In the genomic region with DNA sequence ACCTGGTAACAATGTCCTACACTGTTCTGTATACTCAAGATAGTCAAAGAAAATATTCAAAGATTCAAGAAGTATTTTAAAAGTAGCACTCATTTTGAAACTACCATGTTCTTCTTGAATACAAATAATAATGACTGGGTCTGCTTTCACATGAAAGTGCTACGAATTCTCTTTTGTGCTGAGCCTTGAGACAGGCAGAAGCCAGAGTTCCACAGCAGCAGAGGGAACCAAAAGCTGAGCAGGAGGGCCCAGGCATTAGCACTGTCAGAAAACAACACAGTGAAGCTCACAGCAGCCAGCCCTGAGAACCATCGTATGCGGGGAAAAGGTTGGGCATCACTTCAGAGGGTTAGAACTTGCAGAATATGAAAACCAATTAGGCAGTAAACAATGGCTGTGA, we compare ENCODE assay signal across 18 cellular contexts. TPM values are rescaled to one million over a fixed set of nuclear protein-coding genes. Genes with fewer than 3 reads are reported as not detected.
DNase-seq lines count a peak whose midpoint lies in the region; ATAC-seq and TF ChIP-seq lines count a peak whose summit lies in the region.
"Had no signal": no experiment of that assay in that cellular context is flagged by ENCODE, and none has a peak within 500 bp of the region (broad histone marks: within the 10 kb centered on the region; RNA-seq: fewer than 3 reads in every experiment).

No MANE protein-coding gene starts in this region.

- H3K4me3 ChIP-seq in body of pancreas = no peak overlapping the region
- H3K4me3 ChIP-seq: SJSA1 had no signal

- no peaks in the 10 kb centered on the region for H3K27me3 ChIP-seq in body of pancreas
- H3K27me3 ChIP-seq: BE2C, SJSA1 had no signal

- TF ChIP-seq CTCF in body of pancreas (IDR thresholded peaks at IDR 0.05) (no peak), progenitor cell of endocrine pancreas (IDR thresholded peaks at IDR 0.05; ENCODE audit: unreplicated experiment) (no peak)

- no peaks in the 10 kb centered on the region for H3K9me3 Mint-ChIP-seq in progenitor cell of endocrine pancreas (ENCODE audit: low read depth)

- no peak for TF ChIP-seq POLR2A in body of pancreas (IDR thresholded peaks at IDR 0.05)

- peaks cover 44% of the 10 kb centered on the region for H3K36me3 Mint-ChIP-seq in progenitor cell of endocrine pancreas (ENCODE audit: insufficient read depth)

- H3K9me3 ChIP-seq in body of pancreas = no peaks in the 10 kb centered on the region
- H3K9me3 ChIP-seq: BE2C, SJSA1 had no signal

- WGBS in body of pancreas, 2 donors = 33 to 47% methylated on average over 3 of the region's 3 CpGs

- ATAC-seq in GM19351 (IDR thresholded peaks at IDR 0.05; ENCODE audit: unreplicated experiment) = peak; percentile 46
- ATAC-seq in HG02885 (IDR thresholded peaks at IDR 0.05; ENCODE audit: poor library complexity, unreplicated experiment) = peak; percentile 43
- peak; percentile 22 for ATAC-seq in body of pancreas

- peaks cover 19% of the 10 kb centered on the region for H3K4me1 Mint-ChIP-seq in progenitor cell of endocrine pancreas (ENCODE audit: low read depth)

- H3K27ac Mint-ChIP-seq in progenitor cell of endocrine pancreas = peak overlapping the region; percentile 49

- no peak overlapping the region for H3K4me3 Mint-ChIP-seq in progenitor cell of endocrine pancreas (ENCODE audit: low read depth)

- DNase-seq in body of pancreas (peak in 1 of 4 donors; percentile 25), progenitor cell of endocrine pancreas (ENCODE audit: low spot score, unreplicated experiment) (no peak), GM03348 (ENCODE audit: low spot score) (no peak), DMS 273 (lab: John Stamatoyannopoulos, UW; ENCODE audit: unreplicated experiment) (no peak), DMS53 treated with DMSO at 0.1 percent for 48 hours (lab: John Stamatoyannopoulos, UW; ENCODE audit: unreplicated experiment) (no peak)
- DNase-seq: BE2C, DMS79, Karpas-422, MV-4-11, NCI-H1105 treated with DMSO at 0.1 percent for 48 hours, NCI-H2081, NCI-H2171 treated with DMSO at 0.1 percent for 48 hours, NCI-H446, NCI-H526, OCI-M1 had no signal

- H3K4me1 ChIP-seq in body of pancreas = peaks cover 40% of the 10 kb centered on the region
- H3K4me1 ChIP-seq: BE2C, SJSA1 had no signal

- H3K27ac ChIP-seq in body of pancreas = peak overlapping the region; percentile 6 to 54 (median 25)
- H3K27ac ChIP-seq: SJSA1 had no signal

- no peaks in the 10 kb centered on the region for H3K27me3 Mint-ChIP-seq in progenitor cell of endocrine pancreas

- intact Hi-C loops in body of pancreas (cut with DNase I) = no loop called here

- H3K36me3 ChIP-seq in body of pancreas (replicated peaks in 1 of 2; ENCODE audit: insufficient read depth in 1 of 2, low read depth in 2 of 2) = no peaks in the 10 kb centered on the region
- H3K36me3 ChIP-seq: BE2C had no signal

RNA-seq across cellular contexts. Expression of gene ANKMY2, which starts 38.9 kb away (rescaled TPM):
- total RNA-seq in body of pancreas = 10 to 100 TPM in 1 of 2 donors, 1 to 10 TPM in 1; 8.6 to 12.5 TPM
- 26.4 and 26.5 TPM in 2 replicates for total RNA-seq in progenitor cell of endocrine pancreas

RNA-seq across cellular contexts. Expression of gene BZW2, which starts 39.3 kb away (rescaled TPM):
- total RNA-seq in body of pancreas (10 to 100 TPM; 27.0 to 41.5 TPM), progenitor cell of endocrine pancreas (72.7 and 75.6 TPM in 2 replicates)
